ENCODE assay signal across 9 cellular contexts in genomic region chr11:66115638-66116410, GRCh38. TPM values are rescaled to one million over a fixed set of nuclear protein-coding genes. Genes with fewer than 3 reads are reported as not detected.
DNase-seq lines count a peak whose midpoint lies in the region; ATAC-seq and FAIRE-seq lines count a peak whose summit lies in the region.
"Had no signal": no experiment of that assay in that cellular context is flagged by ENCODE, and none has a peak within 500 bp of the region (broad histone marks: within the 10 kb centered on the region; RNA-seq: fewer than 3 reads in every experiment).

No MANE protein-coding gene starts in this region.

- DNase-seq in NCI-H2227 (lab: John Stamatoyannopoulos, UW; ENCODE audit: unreplicated experiment) (peak; percentile 16), NCI-H2227 treated with DMSO at 0.1 percent for 48 hours (lab: John Stamatoyannopoulos, UW) (no peak), small intestine (peak; percentile 56), NCI-H774 (lab: John Stamatoyannopoulos, UW) (no peak), ACHN (no peak)
- no peak for DNase-seq in activated T-helper 2 cell treated with anti-CD3 and anti-CD28 coated beads, Interferon-gamma antibody, Interleukin-2, Interleukin-4, amounts not matched to agents 10 μg/mL and 5 μg/mL and 100 μg/mL, durations not matched to agents 14 hours and 24 hours and 36 hours (ENCODE audit: low spot score)

- peak overlapping the region; percentile 84 for H3K27ac Mint-ChIP-seq in activated T-helper 2 cell treated with anti-CD3 and anti-CD28 coated beads, Interferon-gamma antibody, Interleukin-2, Interleukin-4, amounts not matched to agents 10 μg/mL and 5 μg/mL and 100 μg/mL, durations not matched to agents 14 hours and 24 hours and 36 hours

- peaks cover 73% of the 10 kb centered on the region for H3K4me1 Mint-ChIP-seq in activated T-helper 2 cell treated with anti-CD3 and anti-CD28 coated beads, Interferon-gamma antibody, Interleukin-2, Interleukin-4, amounts not matched to agents 10 μg/mL and 5 μg/mL and 100 μg/mL, durations not matched to agents 14 hours and 24 hours and 36 hours (ENCODE audit: low read depth)

- in situ Hi-C loops in ACHN (cut with HindIII; ENCODE audit: low pct_ligation_motif_present, low pct_unique_long_range_greater_than_20kb, low sequenced_read_pairs) = no loop called here

- intact Hi-C loops in activated T-helper 2 cell treated with anti-CD3 and anti-CD28 coated beads, Interferon-gamma antibody, Interleukin-2, Interleukin-4, amounts not matched to agents 10 μg/mL and 5 μg/mL and 100 μg/mL, durations not matched to agents 14 hours and 24 hours and 36 hours (cut with micrococcal nuclease) = loop anchor here (1.0 kb wide), 2 partner anchors 9 to 10 kb away; no protein-coding TSS in a partner anchor

- no peak overlapping the region for H3K4me3 ChIP-seq in small intestine (ENCODE audit: low read depth in 1 of 2, low read length in 2 of 2)

- ATAC-seq in HG02943 (IDR thresholded peaks at IDR 0.05; ENCODE audit: low read depth, unreplicated experiment) (peak; percentile 49), GM18868 (IDR thresholded peaks at IDR 0.05; ENCODE audit: unreplicated experiment) (no peak)

- no peaks in the 10 kb centered on the region for H3K27me3 ChIP-seq in small intestine (ENCODE audit: control insufficient read depth in 2 of 2, insufficient read depth in 2 of 2, low read length in 2 of 2)

- H3K36me3 Mint-ChIP-seq in activated T-helper 2 cell treated with anti-CD3 and anti-CD28 coated beads, Interferon-gamma antibody, Interleukin-2, Interleukin-4, amounts not matched to agents 10 μg/mL and 5 μg/mL and 100 μg/mL, durations not matched to agents 14 hours and 24 hours and 36 hours (ENCODE audit: low read depth) = peaks cover 6% of the 10 kb centered on the region

- H3K4me1 ChIP-seq in small intestine (ENCODE audit: control insufficient read depth in 2 of 2, insufficient read depth in 1 of 2, low read depth in 1 of 2, low read length in 1 of 2) = peaks cover 11 to 17% of the 10 kb centered on the region in 2 donors

- H3K9me3 Mint-ChIP-seq in activated T-helper 2 cell treated with anti-CD3 and anti-CD28 coated beads, Interferon-gamma antibody, Interleukin-2, Interleukin-4, amounts not matched to agents 10 μg/mL and 5 μg/mL and 100 μg/mL, durations not matched to agents 14 hours and 24 hours and 36 hours = no peaks in the 10 kb centered on the region

- peak overlapping the region; percentile 67 for H3K4me3 Mint-ChIP-seq in activated T-helper 2 cell treated with anti-CD3 and anti-CD28 coated beads, Interferon-gamma antibody, Interleukin-2, Interleukin-4, amounts not matched to agents 10 μg/mL and 5 μg/mL and 100 μg/mL, durations not matched to agents 14 hours and 24 hours and 36 hours (ENCODE audit: low read depth)

- no peaks in the 10 kb centered on the region for H3K9me3 ChIP-seq in small intestine (ENCODE audit: control insufficient read depth, low read depth)

- 25 to 37% (median 26%) methylated on average over 10 of the region's 10 CpGs for WGBS in small intestine, 3 donors

- no peaks in the 10 kb centered on the region for H3K36me3 ChIP-seq in small intestine (ENCODE audit: control insufficient read depth in 2 of 2, insufficient read depth in 2 of 2, low read length in 2 of 2)

- FAIRE-seq in small intestine (lab: Jason Lieb, UNC) = no peak

- peak overlapping the region; percentile 24 to 63 for H3K27ac ChIP-seq in small intestine (ENCODE audit: low read depth in 1 of 2, low read length in 1 of 2)
- H3K27ac ChIP-seq: 22Rv1 had no signal

- no peaks in the 10 kb centered on the region for H3K27me3 Mint-ChIP-seq in activated T-helper 2 cell treated with anti-CD3 and anti-CD28 coated beads, Interferon-gamma antibody, Interleukin-2, Interleukin-4, amounts not matched to agents 10 μg/mL and 5 μg/mL and 100 μg/mL, durations not matched to agents 14 hours and 24 hours and 36 hours (ENCODE audit: low read depth)

RNA-seq across cellular contexts. Expression of gene PACS1, which starts 45.8 kb away (rescaled TPM):
- 75.6 and 83.7 TPM in 2 replicates for total RNA-seq in activated T-helper 2 cell treated with anti-CD3 and anti-CD28 coated beads, Interferon-gamma antibody, Interleukin-2, Interleukin-4, amounts not matched to agents 10 μg/mL and 5 μg/mL and 100 μg/mL, durations not matched to agents 14 hours and 24 hours and 36 hours
- 10 to 100 TPM in 1 of 3 donors, 1 to 10 TPM in 2; 4.0 to 13.2 (median 6.8) TPM for polyA plus RNA-seq in small intestine

Comparison
In these comparisons a context has a peak if more than half of its experiments do, and no peak if none do; other contexts are left out.
1. DNase-seq: peak in NCI-H2227 (single experiment) and small intestine (single experiment); none in NCI-H2227 treated with DMSO at 0.1 percent for 48 hours (single experiment), activated T-helper 2 cell treated with anti-CD3 and anti-CD28 coated beads, Interferon-gamma antibody, Interleukin-2, Interleukin-4, amounts not matched to agents 10 μg/mL and 5 μg/mL and 100 μg/mL, durations not matched to agents 14 hours and 24 hours and 36 hours (single experiment), NCI-H774 (single experiment) and ACHN (single experiment).